20 cellular contexts compared by ENCODE assay signal in genomic region chr1:17973694-17974093, GRCh38.
A peak's percentile ranks its signal among the peaks of the same experiment; 100 is the strongest.
DNase-seq lines count a peak whose midpoint lies in the region; ATAC-seq lines count a peak whose summit lies in the region.
"Had no signal": no experiment of that assay in that cellular context is flagged by ENCODE, and none has a peak within 500 bp of the region (broad histone marks: within the 10 kb centered on the region; RNA-seq: fewer than 3 reads in every experiment).

No MANE protein-coding gene starts in this region.

- WGBS in mesendoderm (ENCODE audit: extremely low coverage, insufficient coverage, low lambda C conversion rate), result no CpG with 5 or more reads among the region's 8 CpGs

- no peak overlapping the region for H3K23ac ChIP-seq in mesendoderm (ENCODE audit: low read length)

- no peak overlapping the region for H3K9ac ChIP-seq in NT2/D1 (ENCODE audit: insufficient read length, low read depth)
- no peak overlapping the region for H3K9ac ChIP-seq in mesendoderm (ENCODE audit: low read length)
- H3K9ac ChIP-seq: GM23248 had no signal

- no peak for ATAC-seq in GM18520 (IDR thresholded peaks at IDR 0.05; ENCODE audit: unreplicated experiment)
- no peak for ATAC-seq in HG02852 (IDR thresholded peaks at IDR 0.05; ENCODE audit: unreplicated experiment)
- ATAC-seq: GM12878 had no signal

- H4K5ac ChIP-seq in mesendoderm (ENCODE audit: low read length), result no peak overlapping the region

- H3K18ac ChIP-seq in mesendoderm (ENCODE audit: low read length), result no peak overlapping the region

- no peak overlapping the region for H3K4ac ChIP-seq in mesendoderm (ENCODE audit: low read depth, low read length)

- DNase-seq in NCI-H2107 (lab: John Stamatoyannopoulos, UW) (peak; percentile 38), NT2/D1 (ENCODE audit: low read depth, low spot score) (peak; percentile 6), mesendoderm (peak; percentile 27)
- DNase-seq in activated T-cell treated with anti-CD3 and anti-CD28 coated beads, Interleukin-2, amount 50 U/mL, for 1 hour, result no peak
- DNase-seq: ACHN; BE2C; C1 segment of cervical spinal cord; CD4-positive, CD25-positive, alpha-beta regulatory T cell; CD8-positive, alpha-beta memory T cell; COR-L47; DMS 273 treated with DMSO at 0.1 percent for 48 hours; DMS53; DND-41; EL; GM23248; HCEC 1CT; HFFc6 had no signal

- H3K4me2 ChIP-seq in mesendoderm (ENCODE audit: low read length), result no peak overlapping the region

- H3K27ac ChIP-seq in mesendoderm (ENCODE audit: low read depth, low read length), result no peak overlapping the region
- H3K27ac ChIP-seq: GM23248 had no signal

- no peak overlapping the region for H4K8ac ChIP-seq in mesendoderm (ENCODE audit: low read depth, low read length)

- H3K56ac ChIP-seq in mesendoderm (ENCODE audit: low read length), result no peak overlapping the region

- H3K79me2 ChIP-seq in mesendoderm (ENCODE audit: control insufficient read depth, insufficient read depth, low read length), result no peaks in the 10 kb centered on the region

- H3K36me3 ChIP-seq in NT2/D1 (ENCODE audit: insufficient read depth, insufficient read length, low read length) (no peaks in the 10 kb centered on the region), mesendoderm (ENCODE audit: control insufficient read depth, insufficient read depth, low read length) (no peaks in the 10 kb centered on the region)
- H3K36me3 ChIP-seq: BE2C had no signal

- no peaks in the 10 kb centered on the region for H3K79me1 ChIP-seq in mesendoderm (ENCODE audit: low read length)

- no peak overlapping the region for H2BK120ac ChIP-seq in mesendoderm (ENCODE audit: low read depth, low read length)

- H2BK5ac ChIP-seq in mesendoderm (ENCODE audit: low read length), result no peak overlapping the region

- H2AK5ac ChIP-seq in mesendoderm (ENCODE audit: low read length), result no peak overlapping the region

- H3K27me3 ChIP-seq in NT2/D1 (ENCODE audit: insufficient read depth, insufficient read length), result no peaks in the 10 kb centered on the region
- H3K27me3 ChIP-seq in mesendoderm (ENCODE audit: insufficient read depth, low read length, poor library complexity), result no peaks in the 10 kb centered on the region
- H3K27me3 ChIP-seq: BE2C had no signal

- no peak overlapping the region for H2BK15ac ChIP-seq in mesendoderm (replicated peaks; ENCODE audit: low read depth)

- H3K4me3 ChIP-seq in NT2/D1 (ENCODE audit: insufficient read length, low read depth), result no peak overlapping the region
- H3K4me3 ChIP-seq in mesendoderm (ENCODE audit: low read length), result no peak overlapping the region
- H3K4me3 ChIP-seq: GM12878, GM23248 had no signal

- H3K4me1 ChIP-seq in NT2/D1 (ENCODE audit: insufficient read depth, insufficient read length) (no peaks in the 10 kb centered on the region), mesendoderm (ENCODE audit: control insufficient read depth, low read depth, low read length) (no peaks in the 10 kb centered on the region)
- H3K4me1 ChIP-seq: BE2C had no signal

- no peaks in the 10 kb centered on the region for H3K9me3 ChIP-seq in NT2/D1 (ENCODE audit: insufficient read depth, low read length)
- H3K9me3 ChIP-seq: BE2C had no signal
